Comparison of ENCODE assay signal across 20 cellular contexts in the genomic region with DNA sequence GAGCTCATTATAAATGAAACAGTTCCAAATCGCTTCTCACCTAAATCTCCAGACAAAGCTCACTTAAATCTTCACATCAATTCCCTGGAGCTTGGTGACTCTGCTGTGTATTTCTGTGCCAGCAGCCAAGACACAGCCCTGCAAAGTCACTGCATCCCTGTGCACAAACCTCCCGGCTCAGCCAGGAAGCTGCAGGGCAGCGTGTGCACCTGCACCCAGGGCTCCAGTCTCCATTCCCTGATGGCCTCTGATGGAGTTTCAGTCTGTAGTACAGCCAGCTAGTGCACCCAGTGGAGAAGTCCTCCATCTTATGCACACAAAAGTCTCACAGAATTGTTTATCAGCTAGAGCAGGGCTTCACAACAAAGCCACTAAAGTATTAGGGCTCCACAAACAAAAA. TPM values are rescaled to one million over a fixed set of nuclear protein-coding genes. Genes with fewer than 3 reads are reported as not detected.
"Had no signal": no experiment of that assay in that cellular context is flagged by ENCODE, and none has a peak within 500 bp of the region (broad histone marks: within the 10 kb centered on the region; RNA-seq: fewer than 3 reads in every experiment).

No MANE protein-coding gene starts in this region.

- H3K36me3 Mint-ChIP-seq: neural progenitor cell, T-cell had no signal

- H3K36me3 ChIP-seq: neural progenitor cell, right atrium auricular region had no signal

- H3K4me1 ChIP-seq: body of pancreas, right atrium auricular region had no signal

- H3K9ac ChIP-seq: neural progenitor cell had no signal

- DNase-seq: activated effector memory CD4-positive, alpha-beta T cell treated with Interleukin-2 at 50 U/mL for 16 hours; activated T-cell treated with anti-CD3 and anti-CD28 coated beads for 4 hours; body of pancreas; endodermal cell; erythroblast; hippocampal formation; left ventricle myocardium superior; mesenchymal stem cell; T-cell had no signal

- H3K27ac ChIP-seq: body of pancreas, neural progenitor cell, right atrium auricular region, skin epidermis, VCaP had no signal

- H3K4me3 ChIP-seq: body of pancreas, neural progenitor cell, right atrium auricular region, skin epidermis had no signal

- ATAC-seq: body of pancreas, left ventricle myocardium superior, T-cell had no signal

- H3K4me2 ChIP-seq: neural progenitor cell had no signal

- H3K9me3 ChIP-seq: body of pancreas, right atrium auricular region had no signal

- H3K4me3 Mint-ChIP-seq: endodermal cell, neural progenitor cell had no signal

- H3K4me1 Mint-ChIP-seq: endodermal cell had no signal

- H3K27me3 ChIP-seq: body of pancreas, neural progenitor cell, right atrium auricular region had no signal

- H2AFZ ChIP-seq: neural progenitor cell had no signal

- H3K9me3 Mint-ChIP-seq: endodermal cell, neural progenitor cell, T-cell had no signal

- H3K27ac Mint-ChIP-seq: endodermal cell, neural progenitor cell had no signal

RNA-seq across cellular contexts. Expression of gene PRSS58, which starts 51.1 kb away (rescaled TPM):
- total RNA-seq: activated CD8-positive, alpha-beta memory T cell treated with anti-CD3 and anti-CD28 coated beads for 36 hours; body of pancreas; cerebellum; dermis microvascular lymphatic vessel endothelial cell; endodermal cell; glomerular endothelial cell; kidney epithelial cell; left ventricle myocardium superior; posterior vena cava; right atrium auricular region; subcutaneous adipose tissue; T-cell had no signal
